1 cellular context compared by ENCODE assay signal in the genomic region with DNA sequence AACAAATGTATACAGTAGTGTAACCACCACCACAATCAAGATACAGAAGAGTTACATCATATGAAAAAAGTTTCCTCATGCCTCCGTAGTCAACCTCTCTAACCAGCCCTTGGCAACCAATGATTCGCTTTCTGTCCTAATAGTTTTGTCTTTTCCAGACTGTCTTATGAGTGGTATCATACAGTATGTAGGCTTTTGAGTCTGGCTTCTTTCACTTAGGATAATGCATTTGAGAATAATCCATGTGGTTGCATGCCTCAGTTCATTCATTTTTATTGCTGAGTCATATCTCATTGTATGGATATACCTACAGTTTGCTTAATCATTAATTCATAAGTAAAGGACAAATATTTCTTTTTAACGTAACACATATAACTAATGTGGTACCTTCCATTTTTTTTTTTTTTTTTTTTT.
TF ChIP-seq lines count a peak whose summit lies in the region.

No MANE protein-coding gene starts in this region.

TF ChIP-seq in K562, 482 proteins besides CTCF, POLR2A, EP300 and RAD21 (continued from another document and continues in another):
- TF ChIP-seq PREB (CRISPR knock-in tag; IDR thresholded peaks at IDR 0.05), result no peak
- no peak for TF ChIP-seq NFRKB (IDR thresholded peaks at IDR 0.05; ENCODE audit: low read depth)
- TF ChIP-seq NBN (IDR thresholded peaks at IDR 0.05; ENCODE audit: low read depth), result no peak
- no peak for TF ChIP-seq ARID4B (CRISPR knock-in tag; IDR thresholded peaks at IDR 0.05)
- TF ChIP-seq NR4A1 (CRISPR knock-in tag; IDR thresholded peaks at IDR 0.05), result no peak
- no peak for TF ChIP-seq NR4A1 (tag; IDR thresholded peaks at IDR 0.05)
- no peak for TF ChIP-seq ZNF41 (CRISPR knock-in tag; conservative IDR thresholded peaks at IDR 0.05)
- TF ChIP-seq MYBL2 (IDR thresholded peaks at IDR 0.05; ENCODE audit: low read depth), result no peak
- no peak for TF ChIP-seq MYBL2 (CRISPR knock-in tag; IDR thresholded peaks at IDR 0.05; ENCODE audit: borderline replicate concordance)
- no peak for TF ChIP-seq ZSCAN29 (IDR thresholded peaks at IDR 0.05)
- peak; percentile 76 for TF ChIP-seq MAFF (IDR thresholded peaks at IDR 0.05; ENCODE audit: low read length)
- TF ChIP-seq, protein P1, sequence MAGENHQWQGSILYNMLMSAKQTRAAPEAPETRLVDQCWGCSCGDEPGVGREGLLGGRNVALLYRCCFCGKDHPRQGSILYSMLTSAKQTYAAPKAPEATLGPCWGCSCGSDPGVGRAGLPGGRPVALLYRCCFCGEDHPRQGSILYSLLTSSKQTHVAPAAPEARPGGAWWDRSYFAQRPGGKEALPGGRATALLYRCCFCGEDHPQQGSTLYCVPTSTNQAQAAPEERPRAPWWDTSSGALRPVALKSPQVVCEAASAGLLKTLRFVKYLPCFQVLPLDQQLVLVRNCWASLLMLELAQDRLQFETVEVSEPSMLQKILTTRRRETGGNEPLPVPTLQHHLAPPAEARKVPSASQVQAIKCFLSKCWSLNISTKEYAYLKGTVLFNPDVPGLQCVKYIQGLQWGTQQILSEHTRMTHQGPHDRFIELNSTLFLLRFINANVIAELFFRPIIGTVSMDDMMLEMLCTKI (IDR thresholded peaks at IDR 0.05; ENCODE audit: partially characterized antibody), result no peak
- TF ChIP-seq ZNF696 (CRISPR knock-in tag; conservative IDR thresholded peaks at IDR 0.05), result no peak
- TF ChIP-seq MAFK (IDR thresholded peaks at IDR 0.05; ENCODE audit: low read length), result peak; percentile 67; the same call in 1 of the 2 replicates
- TF ChIP-seq, protein P2, sequence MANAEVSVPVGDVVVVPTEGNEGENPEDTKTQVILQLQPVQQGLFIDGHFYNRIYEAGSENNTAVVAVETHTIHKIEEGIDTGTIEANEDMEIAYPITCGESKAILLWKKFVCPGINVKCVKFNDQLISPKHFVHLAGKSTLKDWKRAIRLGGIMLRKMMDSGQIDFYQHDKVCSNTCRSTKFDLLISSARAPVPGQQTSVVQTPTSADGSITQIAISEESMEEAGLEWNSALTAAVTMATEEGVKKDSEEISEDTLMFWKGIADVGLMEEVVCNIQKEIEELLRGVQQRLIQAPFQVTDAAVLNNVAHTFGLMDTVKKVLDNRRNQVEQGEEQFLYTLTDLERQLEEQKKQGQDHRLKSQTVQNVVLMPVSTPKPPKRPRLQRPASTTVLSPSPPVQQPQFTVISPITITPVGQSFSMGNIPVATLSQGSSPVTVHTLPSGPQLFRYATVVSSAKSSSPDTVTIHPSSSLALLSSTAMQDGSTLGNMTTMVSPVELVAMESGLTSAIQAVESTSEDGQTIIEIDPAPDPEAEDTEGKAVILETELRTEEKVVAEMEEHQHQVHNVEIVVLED (CRISPR knock-in tag; IDR thresholded peaks at IDR 0.05), result no peak
- TF ChIP-seq CEBPG (CRISPR knock-in tag; IDR thresholded peaks at IDR 0.05), result no peak
- TF ChIP-seq CEBPG (tag; conservative IDR thresholded peaks at IDR 0.05 in 1 of 2, IDR thresholded peaks at IDR 0.05 in 1 of 2), result peak; percentile 34 to 39; a peak in 2 of 4 replicates
- no peak for TF ChIP-seq ZNF232 (CRISPR knock-in tag; IDR thresholded peaks at IDR 0.05)
- TF ChIP-seq ZNF408 (CRISPR knock-in tag; IDR thresholded peaks at IDR 0.05; ENCODE audit: low read depth), result no peak
- TF ChIP-seq ZFP1 (CRISPR knock-in tag; IDR thresholded peaks at IDR 0.05), result no peak
- TF ChIP-seq ZNF121 (CRISPR knock-in tag; conservative IDR thresholded peaks at IDR 0.05), result no peak
- no peak for TF ChIP-seq HEY1 (CRISPR knock-in tag; IDR thresholded peaks at IDR 0.05; ENCODE audit: borderline replicate concordance)
- TF ChIP-seq GTF2F1 (IDR thresholded peaks at IDR 0.05; ENCODE audit: low read depth, low read length), result no peak
- TF ChIP-seq ERF (CRISPR knock-in tag; IDR thresholded peaks at IDR 0.05), result no peak
- no peak for TF ChIP-seq ZNF830 (CRISPR knock-in tag; IDR thresholded peaks at IDR 0.05)
- TF ChIP-seq, protein P3, sequence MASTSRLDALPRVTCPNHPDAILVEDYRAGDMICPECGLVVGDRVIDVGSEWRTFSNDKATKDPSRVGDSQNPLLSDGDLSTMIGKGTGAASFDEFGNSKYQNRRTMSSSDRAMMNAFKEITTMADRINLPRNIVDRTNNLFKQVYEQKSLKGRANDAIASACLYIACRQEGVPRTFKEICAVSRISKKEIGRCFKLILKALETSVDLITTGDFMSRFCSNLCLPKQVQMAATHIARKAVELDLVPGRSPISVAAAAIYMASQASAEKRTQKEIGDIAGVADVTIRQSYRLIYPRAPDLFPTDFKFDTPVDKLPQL (IDR thresholded peaks at IDR 0.05; ENCODE audit: extremely low read depth, insufficient read length), result no peak
- no peak for TF ChIP-seq KLF16 (IDR thresholded peaks at IDR 0.05)
- no peak for TF ChIP-seq TAF1 (IDR thresholded peaks at IDR 0.05; ENCODE audit: control insufficient read depth, extremely low read depth, insufficient read depth, low read length, severe bottlenecking)
- no peak for TF ChIP-seq ZHX1 (conservative IDR thresholded peaks at IDR 0.05; ENCODE audit: low read length)
- TF ChIP-seq NR3C1 (CRISPR knock-in tag; IDR thresholded peaks at IDR 0.05), result no peak
- TF ChIP-seq CSDE1 (IDR thresholded peaks at IDR 0.05), result no peak
- TF ChIP-seq NFE2L1 (tag; IDR thresholded peaks at IDR 0.05; ENCODE audit: borderline replicate concordance, low read depth), result peak; percentile 77
- no peak for TF ChIP-seq DDX20 (tag; IDR thresholded peaks at IDR 0.05; ENCODE audit: low read depth)
- peak; percentile 90 for TF ChIP-seq MAFG (tag; conservative IDR thresholded peaks at IDR 0.05)
- no peak for TF ChIP-seq PCBP2 (IDR thresholded peaks at IDR 0.05; ENCODE audit: low read depth, low read length, poor library complexity, severe bottlenecking)
- TF ChIP-seq ZNF140 (CRISPR knock-in tag; IDR thresholded peaks at IDR 0.05), result no peak
- TF ChIP-seq, protein P4, sequence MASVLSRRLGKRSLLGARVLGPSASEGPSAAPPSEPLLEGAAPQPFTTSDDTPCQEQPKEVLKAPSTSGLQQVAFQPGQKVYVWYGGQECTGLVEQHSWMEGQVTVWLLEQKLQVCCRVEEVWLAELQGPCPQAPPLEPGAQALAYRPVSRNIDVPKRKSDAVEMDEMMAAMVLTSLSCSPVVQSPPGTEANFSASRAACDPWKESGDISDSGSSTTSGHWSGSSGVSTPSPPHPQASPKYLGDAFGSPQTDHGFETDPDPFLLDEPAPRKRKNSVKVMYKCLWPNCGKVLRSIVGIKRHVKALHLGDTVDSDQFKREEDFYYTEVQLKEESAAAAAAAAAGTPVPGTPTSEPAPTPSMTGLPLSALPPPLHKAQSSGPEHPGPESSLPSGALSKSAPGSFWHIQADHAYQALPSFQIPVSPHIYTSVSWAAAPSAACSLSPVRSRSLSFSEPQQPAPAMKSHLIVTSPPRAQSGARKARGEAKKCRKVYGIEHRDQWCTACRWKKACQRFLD (CRISPR knock-in tag; IDR thresholded peaks at IDR 0.05), result no peak
- no peak for TF ChIP-seq HOXB6 (CRISPR knock-in tag; IDR thresholded peaks at IDR 0.05; ENCODE audit: borderline replicate concordance)
- no peak for TF ChIP-seq TCFL5 (CRISPR knock-in tag; conservative IDR thresholded peaks at IDR 0.05)
- TF ChIP-seq C11orf30 (IDR thresholded peaks at IDR 0.05; ENCODE audit: low read depth), result peak; percentile 56; the same call in 1 of the 2 replicates
- peak; percentile 60; the same call in 1 of the 2 replicates for TF ChIP-seq BACH1 (tag; IDR thresholded peaks at IDR 0.05)
- TF ChIP-seq RAD51 (IDR thresholded peaks at IDR 0.05; ENCODE audit: borderline replicate concordance, low read depth), result no peak
- TF ChIP-seq ZNF79 (CRISPR knock-in tag; IDR thresholded peaks at IDR 0.05; ENCODE audit: low read depth), result no peak
- no peak for TF ChIP-seq RFX1 (IDR thresholded peaks at IDR 0.05)
- no peak for TF ChIP-seq KAT2B (IDR thresholded peaks at IDR 0.05; ENCODE audit: low read depth, low read length)
- no peak for TF ChIP-seq SRF (CRISPR knock-in tag; IDR thresholded peaks at IDR 0.05)
- no peak for TF ChIP-seq NCOA6 (IDR thresholded peaks at IDR 0.05)
- TF ChIP-seq HMBOX1 (IDR thresholded peaks at IDR 0.05), result no peak
- TF ChIP-seq ZNF316 (IDR thresholded peaks at IDR 0.05), result peak; percentile 84
- TF ChIP-seq ZNF668 (CRISPR knock-in tag; IDR thresholded peaks at IDR 0.05), result no peak
- TF ChIP-seq ESRRA (IDR thresholded peaks at IDR 0.05; ENCODE audit: borderline replicate concordance, low read depth), result no peak
- TF ChIP-seq NFE2 (IDR thresholded peaks at IDR 0.05; ENCODE audit: low read depth), result peak; percentile 72
- no peak for TF ChIP-seq PHF8 (IDR thresholded peaks at IDR 0.05; ENCODE audit: borderline replicate concordance, low read length)
- TF ChIP-seq SMARCB1 (IDR thresholded peaks at IDR 0.05; ENCODE audit: insufficient read length, low read depth), result no peak
- TF ChIP-seq, protein P5, sequence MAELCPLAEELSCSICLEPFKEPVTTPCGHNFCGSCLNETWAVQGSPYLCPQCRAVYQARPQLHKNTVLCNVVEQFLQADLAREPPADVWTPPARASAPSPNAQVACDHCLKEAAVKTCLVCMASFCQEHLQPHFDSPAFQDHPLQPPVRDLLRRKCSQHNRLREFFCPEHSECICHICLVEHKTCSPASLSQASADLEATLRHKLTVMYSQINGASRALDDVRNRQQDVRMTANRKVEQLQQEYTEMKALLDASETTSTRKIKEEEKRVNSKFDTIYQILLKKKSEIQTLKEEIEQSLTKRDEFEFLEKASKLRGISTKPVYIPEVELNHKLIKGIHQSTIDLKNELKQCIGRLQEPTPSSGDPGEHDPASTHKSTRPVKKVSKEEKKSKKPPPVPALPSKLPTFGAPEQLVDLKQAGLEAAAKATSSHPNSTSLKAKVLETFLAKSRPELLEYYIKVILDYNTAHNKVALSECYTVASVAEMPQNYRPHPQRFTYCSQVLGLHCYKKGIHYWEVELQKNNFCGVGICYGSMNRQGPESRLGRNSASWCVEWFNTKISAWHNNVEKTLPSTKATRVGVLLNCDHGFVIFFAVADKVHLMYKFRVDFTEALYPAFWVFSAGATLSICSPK (IDR thresholded peaks at IDR 0.05; ENCODE audit: borderline replicate concordance), result no peak
- no peak for TF ChIP-seq ETV5 (CRISPR knock-in tag; IDR thresholded peaks at IDR 0.05; ENCODE audit: low read depth)
- no peak for TF ChIP-seq MTA3 (IDR thresholded peaks at IDR 0.05; ENCODE audit: borderline replicate concordance)
